Comparison of ENCODE assay signal across 8 cellular contexts in genomic region chr1:222465211-222466041, GRCh38.
DNase-seq lines count a peak whose midpoint lies in the region; ATAC-seq lines count a peak whose summit lies in the region.

No MANE protein-coding gene starts in this region.

- no peaks in the 10 kb centered on the region for H3K9me3 Mint-ChIP-seq in activated T-cell treated with anti-CD3 and anti-CD28 coated beads, Interleukin-2, amount 50 U/mL, for 24 hours

- H3K4me3 Mint-ChIP-seq in activated T-cell treated with anti-CD3 and anti-CD28 coated beads, Interleukin-2, amount 50 U/mL, for 24 hours = peak overlapping the region; percentile 69

- H3K27ac Mint-ChIP-seq in activated T-cell treated with anti-CD3 and anti-CD28 coated beads, Interleukin-2, amount 50 U/mL, for 24 hours = peak overlapping the region; percentile 88

- H3K36me3 Mint-ChIP-seq in activated T-cell treated with anti-CD3 and anti-CD28 coated beads, Interleukin-2, amount 50 U/mL, for 24 hours (ENCODE audit: low read depth) = no peaks in the 10 kb centered on the region

- ATAC-seq in GM21390 (IDR thresholded peaks at IDR 0.05; ENCODE audit: unreplicated experiment) (peak; percentile 88), esophagus mucosa (peak; percentile 99)

- H3K27me3 Mint-ChIP-seq in activated T-cell treated with anti-CD3 and anti-CD28 coated beads, Interleukin-2, amount 50 U/mL, for 24 hours = no peaks in the 10 kb centered on the region

- peak; percentile 98 for DNase-seq in DMS 273 (lab: John Stamatoyannopoulos, UW; ENCODE audit: unreplicated experiment)
- peak in 75 of 76 experiments; percentile 38 to 96 (median 80) for DNase-seq in HUDEP-2 (lab: John Stamatoyannopoulos, UW; ENCODE audit: unreplicated experiment in 76 of 76)
- peak; percentile 99 for DNase-seq in OCI-M1 (lab: John Stamatoyannopoulos, UW)
- peak; percentile 91 for DNase-seq in activated T-cell treated with anti-CD3 and anti-CD28 coated beads, Interleukin-2, amount 50 U/mL, for 24 hours
- peak; percentile 97 for DNase-seq in myocyte (ENCODE audit: low read depth)
- DNase-seq in stimulated activated CD8-positive, alpha-beta memory T cell treated with anti-CD3 and anti-CD28 coated beads, Interleukin-7, amount 100 ng/mL, for 4 hours (ENCODE audit: low read depth in 2 of 2) = peak; percentile 51 to 68

- peaks cover 11% of the 10 kb centered on the region for H3K4me1 Mint-ChIP-seq in activated T-cell treated with anti-CD3 and anti-CD28 coated beads, Interleukin-2, amount 50 U/mL, for 24 hours (ENCODE audit: low read depth)

Comparison
In these comparisons a context has a peak if more than half of its experiments do, and no peak if none do; other contexts are left out.
1. Peak in every context shown above with its lines: DNase-seq and ATAC-seq.